8 cellular contexts compared by ENCODE assay signal in genomic region chr9:72577212-72577753, GRCh38. TPM values are rescaled to one million over a fixed set of nuclear protein-coding genes. Genes with fewer than 3 reads are reported as not detected.
DNase-seq lines count a peak whose midpoint lies in the region; ATAC-seq and TF ChIP-seq lines count a peak whose summit lies in the region.

No MANE protein-coding gene starts in this region.

- H3K9me3 Mint-ChIP-seq in Calu3 (ENCODE audit: low read depth, unreplicated experiment) (no peaks in the 10 kb centered on the region), osteocyte (ENCODE audit: unreplicated experiment) (no peaks in the 10 kb centered on the region), chondrocyte (ENCODE audit: low read depth) (no peaks in the 10 kb centered on the region)

- no peaks in the 10 kb centered on the region for H3K36me3 ChIP-seq in PC-3 (ENCODE audit: low read depth, low read length)

- peak overlapping the region; percentile 54 for H3K9ac ChIP-seq in PC-3 (ENCODE audit: low read length)

- TF ChIP-seq CTCF in Calu3 (IDR thresholded peaks at IDR 0.05; ENCODE audit: unreplicated experiment) (no peak), PC-3 (conservative IDR thresholded peaks at IDR 0.05; ENCODE audit: low read depth, low read length) (no peak), osteocyte (IDR thresholded peaks at IDR 0.05) (no peak), chondrocyte (IDR thresholded peaks at IDR 0.05) (no peak)

- no peaks in the 10 kb centered on the region for H3K27me3 Mint-ChIP-seq in Calu3 (ENCODE audit: unreplicated experiment)
- H3K27me3 Mint-ChIP-seq in osteocyte (ENCODE audit: unreplicated experiment): no peaks in the 10 kb centered on the region
- no peaks in the 10 kb centered on the region for H3K27me3 Mint-ChIP-seq in chondrocyte (ENCODE audit: low read depth)

- peaks cover 6% of the 10 kb centered on the region for H3F3A ChIP-seq in PC-3 (ENCODE audit: low read length, unreplicated experiment)

- intact Hi-C loops in Calu3 (cut with micrococcal nuclease; ENCODE audit: unreplicated experiment): loop anchor here (5.0 kb wide), 2 partner anchors 50 to 215 kb away; no protein-coding TSS in a partner anchor
- intact Hi-C loops in PC-3 (cut with micrococcal nuclease): loop anchor here (2.0 to 5.0 kb wide), 2 partner anchors 22 to 135 kb away; no protein-coding TSS in a partner anchor

- no peaks in the 10 kb centered on the region for H3K79me2 ChIP-seq in PC-3 (ENCODE audit: low read length)

- H3K36me3 Mint-ChIP-seq in Calu3 (ENCODE audit: insufficient read depth, unreplicated experiment) (peaks cover 18% of the 10 kb centered on the region), osteocyte (ENCODE audit: unreplicated experiment) (no peaks in the 10 kb centered on the region), chondrocyte (ENCODE audit: low read depth) (no peaks in the 10 kb centered on the region)

- POLR2A ChIA-PET in PC-3 (lab: Charles Lee; ENCODE audit: unreplicated experiment): interaction anchor here (0.7 to 1.5 kb wide), 4 partner anchors 10 to 212 kb away, joined by 3 to 8 read pairs (median 5); partner anchors contain the start of gene ZFAND5

- H3K27ac Mint-ChIP-seq in Calu3 (ENCODE audit: unreplicated experiment) (peak overlapping the region; percentile 84), osteocyte (ENCODE audit: unreplicated experiment) (peak overlapping the region; percentile 49), chondrocyte (ENCODE audit: unreplicated experiment) (no peak overlapping the region)

- ATAC-seq in PC-3: peak; percentile 27
- peak; percentile 80 for ATAC-seq in esophagus mucosa

- peaks cover 71% of the 10 kb centered on the region for H3K4me1 ChIP-seq in PC-3 (ENCODE audit: insufficient read depth, low read length)

- H2AFZ ChIP-seq in PC-3 (ENCODE audit: low read length): peak overlapping the region; percentile 51

- H4K20me1 ChIP-seq in PC-3 (ENCODE audit: low read length): no peaks in the 10 kb centered on the region

- CTCF ChIA-PET in Calu3 (lab: Charles Lee) (interaction anchor here (0.8 to 2.4 kb wide), 3 partner anchors 12 to 215 kb away, joined by 3 to 8 read pairs (median 5); no protein-coding TSS in a partner anchor), PC-3 (lab: Charles Lee) (interaction anchor here (0.6 kb wide), 1 partner anchor 576 kb away, joined by 5 read pairs; no protein-coding TSS in a partner anchor)

- BruUV-seq in Calu3 (replicated peaks; lab: Mats Ljungman, UMichigan) (no TSS peak), PC-3 (replicated peaks; lab: Mats Ljungman, UMichigan) (no TSS peak)

- H3K27me3 ChIP-seq in PC-3 (ENCODE audit: low read length): no peaks in the 10 kb centered on the region

- H3K4me3 ChIP-seq in PC-3 (ENCODE audit: low read length): peak overlapping the region; percentile 33

- H3K4me1 Mint-ChIP-seq in Calu3 (ENCODE audit: low read depth, unreplicated experiment): peaks cover 63% of the 10 kb centered on the region
- H3K4me1 Mint-ChIP-seq in osteocyte (ENCODE audit: unreplicated experiment): peaks cover 56% of the 10 kb centered on the region
- peaks cover 49% of the 10 kb centered on the region for H3K4me1 Mint-ChIP-seq in chondrocyte (ENCODE audit: low read depth)

- no peaks in the 10 kb centered on the region for H3K9me2 ChIP-seq in PC-3 (replicated peaks; ENCODE audit: low read length)

- no peaks in the 10 kb centered on the region for H3K9me3 ChIP-seq in PC-3 (ENCODE audit: low read length)

- H3K4me3 Mint-ChIP-seq in Calu3 (ENCODE audit: low read depth, unreplicated experiment) (peak overlapping the region; percentile 9), osteocyte (ENCODE audit: unreplicated experiment) (no peak overlapping the region), chondrocyte (ENCODE audit: unreplicated experiment) (no peak overlapping the region)

- peak overlapping the region; percentile 80 for H3K4me2 ChIP-seq in PC-3 (ENCODE audit: low read length)

- no peak for DNase-seq in Calu3
- peak; percentile 93 for DNase-seq in PC-3
- no peak for DNase-seq in osteocyte (ENCODE audit: extremely low spot score, unreplicated experiment)
- DNase-seq in stimulated activated CD4-positive, alpha-beta T cell treated with anti-CD3 and anti-CD28 coated beads, Interleukin-1b, Interleukin-23, amount 100 ng/mL, for 48 hours: no peak
- no peak for DNase-seq in NCI-H2171 (lab: John Stamatoyannopoulos, UW)
- no peak for DNase-seq in chondrocyte (ENCODE audit: low spot score)
- DNase-seq in stimulated activated CD8-positive, alpha-beta memory T cell treated with anti-CD3 and anti-CD28 coated beads, Interleukin-4, amount 100 ng/mL, for 48 hours: no peak

- peak overlapping the region; percentile 94 for H3K27ac ChIP-seq in PC-3 (ENCODE audit: low read length)

RNA-seq across cellular contexts. Expression of gene TMC1, which starts 55.9 kb away (rescaled TPM):
- total RNA-seq in Calu3 (2022) (not detected in 2 replicates), PC-3 (2014; rRNA removed) (0.15 TPM in 1 of 2 replicates, not detected in the other), esophagus mucosa (3.3 TPM), osteocyte (not detected in 2 replicates), chondrocyte (not detected in 3 replicates)
